ENCODE assay signal across 8 cellular contexts in the genomic region with DNA sequence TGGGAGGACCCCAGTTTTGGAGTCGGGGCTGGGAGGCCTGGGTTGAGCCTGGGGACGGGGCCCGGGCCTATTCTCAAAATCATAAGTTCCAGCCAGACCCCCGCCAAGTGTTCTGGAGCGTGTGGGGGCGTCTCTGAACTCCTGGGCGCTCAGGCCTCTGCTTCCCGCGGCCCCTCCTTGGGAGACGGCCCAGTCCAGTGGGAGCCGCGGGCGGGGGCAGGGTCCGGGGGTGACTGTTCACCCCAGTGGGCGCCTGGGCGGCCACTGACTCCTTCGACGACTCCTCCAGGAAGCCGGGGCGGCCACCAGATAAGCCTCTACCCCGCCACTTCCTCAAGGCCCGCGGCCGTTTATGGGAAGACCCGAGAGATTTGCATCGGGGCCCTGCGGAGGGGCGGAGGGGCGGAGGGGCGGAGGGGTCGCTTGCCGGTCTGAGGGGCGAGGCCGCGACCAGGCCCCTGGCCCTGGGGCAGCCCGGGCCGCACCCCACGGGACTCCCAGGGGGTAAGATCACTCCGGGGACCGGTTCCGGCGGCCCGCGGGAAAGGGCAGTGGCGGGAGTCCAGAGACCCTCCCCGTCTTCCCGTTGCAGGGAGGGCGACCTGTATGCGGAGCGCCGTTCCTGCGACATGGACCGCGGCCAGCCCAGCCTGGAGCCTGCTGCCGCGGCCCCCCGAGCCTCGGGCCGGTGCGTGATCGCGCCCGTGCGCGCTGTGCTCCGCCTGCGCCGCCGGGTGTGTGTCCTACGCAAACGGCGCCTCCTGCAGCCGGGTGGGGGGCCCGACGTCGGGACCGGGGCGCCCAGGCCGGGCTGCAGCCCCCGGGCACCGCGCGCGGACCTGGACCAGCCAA. TPM values are rescaled to one million over a fixed set of nuclear protein-coding genes. Genes with fewer than 3 reads are reported as not detected.
DNase-seq lines count a peak whose midpoint lies in the region; ATAC-seq and TF ChIP-seq lines count a peak whose summit lies in the region.

No MANE protein-coding gene starts in this region.

- peak overlapping the region; percentile 79 for H3K9ac ChIP-seq in IMR-90 (ENCODE audit: low read depth, low read length)

- intact Hi-C loops in CD8-positive, alpha-beta T cell (cut with DNase I, micrococcal nuclease) = no loop called here
- intact Hi-C loops in IMR-90 (cut with micrococcal nuclease) (no loop called here), tibial artery (cut with DNase I; ENCODE audit: low total_unique reads) (no loop called here)

- H2BK15ac ChIP-seq in IMR-90 (ENCODE audit: low read depth, low read length) = no peak overlapping the region

- 16% methylated on average over 58 of the region's 84 CpGs; no CpG with 5 or more reads in 1 of the 2 experiments for WGBS in IMR-90 (ENCODE audit: extremely low coverage in 2 of 2, insufficient read length in 1 of 2), 2 experiments

- peak overlapping the region; percentile 35 for H3K4me3 Mint-ChIP-seq in CD8-positive, alpha-beta T cell

- H3K4me3 ChIP-seq in CD8-positive, alpha-beta T cell (ENCODE audit: low read depth, low read length) = peak overlapping the region; percentile 27
- H3K4me3 ChIP-seq in IMR-90 (ENCODE audit: insufficient read depth, low read depth, low read length) (peak overlapping the region; percentile 80), brain microvascular endothelial cell (ENCODE audit: low read depth, low read length) (peak overlapping the region; percentile 63), tibial artery (peak overlapping the region; percentile 41 to 49)

- peak overlapping the region; percentile 99 for H2AK9ac ChIP-seq in IMR-90 (replicated peaks; ENCODE audit: low read depth, low read length, poor library complexity)

- H3K4me1 ChIP-seq in CD8-positive, alpha-beta T cell (ENCODE audit: insufficient read depth, low read length) = peaks cover 17% of the 10 kb centered on the region
- H3K4me1 ChIP-seq in IMR-90 (ENCODE audit: control insufficient read depth, insufficient read depth, low read length) (peaks cover 21% of the 10 kb centered on the region), tibial artery (peaks cover 0 to 40% (median 30%) of the 10 kb centered on the region in 4 donors)

- no peak for TF ChIP-seq POLR2A in IMR-90 (IDR thresholded peaks at IDR 0.05; ENCODE audit: low read depth, low read length)

- H2BK120ac ChIP-seq in IMR-90 (ENCODE audit: low read depth, low read length) = peak overlapping the region; percentile 16; the same call in 1 of the 2 replicates

- ATAC-seq in CD8-positive, alpha-beta T cell = no peak
- ATAC-seq in IMR-90 (ENCODE audit: low read depth) (peak; percentile 21), left lobe of liver (peak; percentile 16), HG02885 (IDR thresholded peaks at IDR 0.05; ENCODE audit: poor library complexity, unreplicated experiment) (no peak)

- H3K79me1 ChIP-seq in IMR-90 (ENCODE audit: low read depth in 1 of 2, low read length in 2 of 2) = peaks cover 1 to 63% of the 10 kb centered on the region in 2 experiments

- no peaks in the 10 kb centered on the region for H3K9me3 ChIP-seq in CD8-positive, alpha-beta T cell (ENCODE audit: low read length)
- H3K9me3 ChIP-seq in IMR-90 (ENCODE audit: control insufficient read depth, insufficient read depth, low read length) (no peaks in the 10 kb centered on the region), tibial artery (no peaks in the 10 kb centered on the region)

- H4K20me1 ChIP-seq in IMR-90 (ENCODE audit: insufficient read depth, low read length) = peaks cover 40% of the 10 kb centered on the region

- peak overlapping the region; percentile 77 for H3K4me2 ChIP-seq in IMR-90 (ENCODE audit: low read depth, low read length)

- peak overlapping the region; percentile 8; the same call in 1 of the 2 replicates for H3K18ac ChIP-seq in IMR-90 (ENCODE audit: low read depth, low read length)

- peak overlapping the region; percentile 88 for H3K4ac ChIP-seq in IMR-90 (ENCODE audit: low read depth, low read length)

- no peaks in the 10 kb centered on the region for H3K9me1 ChIP-seq in IMR-90 (ENCODE audit: insufficient read depth, low read length)

- H3K27me3 Mint-ChIP-seq in CD8-positive, alpha-beta T cell (ENCODE audit: low read depth) = peaks cover 19% of the 10 kb centered on the region

- H3K4me1 Mint-ChIP-seq in CD8-positive, alpha-beta T cell (ENCODE audit: low read depth) = peaks cover 4% of the 10 kb centered on the region

- no peak overlapping the region for H3K27ac Mint-ChIP-seq in CD8-positive, alpha-beta T cell

- H3K23ac ChIP-seq in IMR-90 (ENCODE audit: low read depth, low read length) = peak overlapping the region; percentile 59; the same call in 1 of the 2 replicates

- no peak for DNase-seq in CD8-positive, alpha-beta T cell
- DNase-seq in IMR-90 (no peak), brain microvascular endothelial cell (no peak), left lobe of liver (ENCODE audit: low spot score) (peak; percentile 50), tibial artery (no peak), NCI-H526 (lab: John Stamatoyannopoulos, UW) (no peak), anterior cingulate cortex (lab: John Stamatoyannopoulos, UW) (no peak)

- no peak overlapping the region for H2BK20ac ChIP-seq in IMR-90 (ENCODE audit: low read depth, low read length)

- H4K5ac ChIP-seq in IMR-90 (ENCODE audit: low read depth, low read length) = peak overlapping the region; percentile 36

- peak overlapping the region; percentile 81 to 86 for H4K8ac ChIP-seq in IMR-90 (ENCODE audit: low read depth in 2 of 2, low read length in 2 of 2)

- CTCF ChIA-PET in CD8-positive, alpha-beta T cell (lab: Charles Lee) = no interaction called here
- CTCF ChIA-PET in IMR-90 (lab: Yijun Ruan, JAX) = no interaction called here

- no peak for TF ChIP-seq CTCF in CD8-positive, alpha-beta T cell (IDR thresholded peaks at IDR 0.05)
- TF ChIP-seq CTCF in IMR-90 (conservative IDR thresholded peaks at IDR 0.05; ENCODE audit: low read depth, low read length) (no peak), brain microvascular endothelial cell (IDR thresholded peaks at IDR 0.05; ENCODE audit: low read depth, low read length, missing control alignments) (no peak), tibial artery (IDR thresholded peaks at IDR 0.05) (no peak)

- H2BK5ac ChIP-seq in IMR-90 (ENCODE audit: low read depth, low read length, poor library complexity, severe bottlenecking) = peak overlapping the region; percentile 51

- peak overlapping the region; percentile 85 for H2AFZ ChIP-seq in IMR-90 (replicated peaks; ENCODE audit: low read length, poor library complexity)

- peak overlapping the region; percentile 58; the same call in 1 of the 2 replicates for H3K14ac ChIP-seq in IMR-90 (replicated peaks; ENCODE audit: low read depth, low read length)

- H2AK5ac ChIP-seq in IMR-90 (ENCODE audit: low read depth, low read length) = peak overlapping the region; percentile 77; the same call in 1 of the 2 replicates

- H3K56ac ChIP-seq in IMR-90 (ENCODE audit: extremely low read depth, insufficient read depth, low read length) = peak overlapping the region; percentile 27

- BruUV-seq in IMR-90 (replicated peaks; lab: Mats Ljungman, UMichigan) = no TSS peak

- in situ Hi-C loops in IMR-90 (cut with MboI; ENCODE audit: low sequenced_read_pairs) = no loop called here
- in situ Hi-C loops in brain microvascular endothelial cell (cut with HindIII; ENCODE audit: low pct_ligation_motif_present, low sequenced_read_pairs) = no loop called here

- H3K36me3 Mint-ChIP-seq in CD8-positive, alpha-beta T cell = peaks cover 4% of the 10 kb centered on the region

- H3K27me3 ChIP-seq in CD8-positive, alpha-beta T cell (ENCODE audit: insufficient read depth, low read length) = peaks cover 3% of the 10 kb centered on the region
- H3K27me3 ChIP-seq in IMR-90 (ENCODE audit: control insufficient read depth, insufficient read depth, low read length) (no peaks in the 10 kb centered on the region), brain microvascular endothelial cell (replicated peaks) (no peaks in the 10 kb centered on the region), tibial artery (peaks cover 0 to 66% of the 10 kb centered on the region in 2 donors)

- H3K36me3 ChIP-seq in CD8-positive, alpha-beta T cell (ENCODE audit: insufficient read depth, low read length) = peaks cover 2% of the 10 kb centered on the region
- H3K36me3 ChIP-seq in IMR-90 (ENCODE audit: control insufficient read depth, insufficient read depth, low read length) = peaks cover 30% of the 10 kb centered on the region
- H3K36me3 ChIP-seq in brain microvascular endothelial cell (replicated peaks) = peaks cover 17% of the 10 kb centered on the region
- H3K36me3 ChIP-seq in tibial artery = peaks cover 2 to 10% (median 7%) of the 10 kb centered on the region in 3 donors

- POLR2A ChIA-PET in CD8-positive, alpha-beta T cell (lab: Charles Lee) = interaction anchor here (1.6 kb wide), 1 partner anchor 38 kb away, joined by 5 read pairs; a partner anchor contains a TSS
- POLR2A ChIA-PET in IMR-90 (lab: Charles Lee; ENCODE audit: unreplicated experiment) = no interaction called here

- H3K27ac ChIP-seq in CD8-positive, alpha-beta T cell (ENCODE audit: low read depth, low read length) = no peak overlapping the region
- H3K27ac ChIP-seq in IMR-90 (ENCODE audit: insufficient read depth, low read length) = peak overlapping the region; percentile 81
- H3K27ac ChIP-seq in brain microvascular endothelial cell = no peak overlapping the region
- peak overlapping the region; percentile 45 to 48 for H3K27ac ChIP-seq in tibial artery

- no peak for TF ChIP-seq RAD21 in IMR-90 (IDR thresholded peaks at IDR 0.05; ENCODE audit: low read length)

- dilution Hi-C loops in IMR-90 (cut with HindIII; ENCODE audit: low sequenced_read_pairs, unreplicated experiment) = no loop called here

- H3K9me3 Mint-ChIP-seq in CD8-positive, alpha-beta T cell = no peaks in the 10 kb centered on the region

- peak overlapping the region; percentile 57 for H4K91ac ChIP-seq in IMR-90 (ENCODE audit: insufficient read depth, low read depth, low read length)

RNA-seq across cellular contexts. Expression of a gene that starts 0.8 kb away (rescaled TPM):
- total RNA-seq in CD8-positive, alpha-beta T cell = under 1 TPM; 0.22 to 0.42 TPM
- total RNA-seq in IMR-90 (2012; rRNA removed) (9.7 and 11.4 TPM in 2 replicates), left lobe of liver (3.6 TPM)
- polyA plus RNA-seq in IMR-90 (2012; rRNA removed) = 22.9 and 28.4 TPM in 2 replicates
- polyA plus RNA-seq in IMR-90 (2012; cell fraction: cytosol; rRNA removed) = 17.3 and 37.9 TPM in 2 replicates
- 14.3 and 42.3 TPM in 2 replicates for polyA plus RNA-seq in IMR-90 (2012; cell fraction: nucleus; rRNA removed; ENCODE audit: low replicate concordance)

RNA-seq across cellular contexts. Expression of a gene that starts 23.2 kb away (rescaled TPM):
- 10 to 100 TPM; 17.1 to 17.6 TPM for total RNA-seq in CD8-positive, alpha-beta T cell
- total RNA-seq in IMR-90 (2012; rRNA removed) (36.7 and 36.9 TPM in 2 replicates), left lobe of liver (22.2 TPM)
- polyA plus RNA-seq in IMR-90 (2012; rRNA removed) = 65.1 and 66.0 TPM in 2 replicates
- 38.5 and 59.2 TPM in 2 replicates for polyA plus RNA-seq in IMR-90 (2012; cell fraction: cytosol; rRNA removed)
- polyA plus RNA-seq in IMR-90 (2012; cell fraction: nucleus; rRNA removed; ENCODE audit: low replicate concordance) = 43.4 and 76.9 TPM in 2 replicates

RNA-seq across cellular contexts. Expression of a gene that starts 23.8 kb away (rescaled TPM):
- 1 to 10 TPM in 1 of 2 experiments, under 1 TPM in 1; 1.00 to 1.5 TPM for total RNA-seq in CD8-positive, alpha-beta T cell
- total RNA-seq in IMR-90 (2012; rRNA removed) = not detected in 2 replicates
- polyA plus RNA-seq in IMR-90 (2012; rRNA removed) = 0.15 and 0.39 TPM in 2 replicates
- 0.37 and 1.8 TPM in 2 replicates for polyA plus RNA-seq in IMR-90 (2012; cell fraction: cytosol; rRNA removed)
- 2.9 and 4.1 TPM in 2 replicates for polyA plus RNA-seq in IMR-90 (2012; cell fraction: nucleus; rRNA removed; ENCODE audit: low replicate concordance)
- 1.3 TPM for total RNA-seq in left lobe of liver

RNA-seq across cellular contexts. Expression of a gene that starts 27.2 kb away (rescaled TPM):
- total RNA-seq in CD8-positive, alpha-beta T cell = under 1 TPM in 1 of 2 experiments, not detected in 1; 0.30 TPM
- total RNA-seq in IMR-90 (2012; rRNA removed) (not detected in 2 replicates), left lobe of liver (not detected)
- polyA plus RNA-seq in IMR-90 (2012; rRNA removed) = not detected in 2 replicates
- polyA plus RNA-seq in IMR-90 (2012; cell fraction: cytosol; rRNA removed) = not detected in 2 replicates
- polyA plus RNA-seq in IMR-90 (2012; cell fraction: nucleus; rRNA removed; ENCODE audit: low replicate concordance) = 0.09 TPM in 1 of 2 replicates, not detected in the other

RNA-seq across cellular contexts. Expression of a gene that starts 37.2 kb away (rescaled TPM):
- total RNA-seq in CD8-positive, alpha-beta T cell = 100 to 1,000 TPM; 114 to 120 TPM
- total RNA-seq in IMR-90 (2012; rRNA removed) (236 and 237 TPM in 2 replicates), left lobe of liver (123 TPM)
- polyA plus RNA-seq in IMR-90 (2012; rRNA removed) = 529 and 613 TPM in 2 replicates
- polyA plus RNA-seq in IMR-90 (2012; cell fraction: cytosol; rRNA removed) = 396 and 719 TPM in 2 replicates
- polyA plus RNA-seq in IMR-90 (2012; cell fraction: nucleus; rRNA removed; ENCODE audit: low replicate concordance) = 295 and 529 TPM in 2 replicates

Comparison
In these comparisons a context has a peak if more than half of its experiments do, and no peak if none do; other contexts are left out.
1. ATAC-seq: peak in IMR-90 (single experiment) and left lobe of liver (single experiment); none in CD8-positive, alpha-beta T cell (single experiment) and HG02885 (single experiment).
2. H3K27ac ChIP-seq: peak in IMR-90 (single experiment) and tibial artery (2 of 2); none in CD8-positive, alpha-beta T cell (single experiment) and brain microvascular endothelial cell (single experiment).
3. H3K4me3 ChIP-seq: peak in every context shown above with its lines; median percentile 80 in IMR-90; 63 in brain microvascular endothelial cell; 45 in tibial artery; 27 in CD8-positive, alpha-beta T cell.